8 cellular contexts compared by ENCODE assay signal in genomic region chr19:16197622-16198362, GRCh38. TPM values are rescaled to one million over a fixed set of nuclear protein-coding genes. Genes with fewer than 3 reads are reported as not detected.
DNase-seq lines count a peak whose midpoint lies in the region; ATAC-seq and TF ChIP-seq lines count a peak whose summit lies in the region.

Gene AP1M1 (plus strand): TSS chr19:16197911. CDS start chr19:16198027, 116 bp downstream.

- no peaks in the 10 kb centered on the region for H3K9me3 ChIP-seq in gastroesophageal sphincter

- H3K4me1 ChIP-seq in gastroesophageal sphincter = peaks cover 0 to 37% (median 14%) of the 10 kb centered on the region in 3 donors

- H3K27me3 Mint-ChIP-seq in activated naive CD4-positive, alpha-beta T cell treated with anti-CD3 and anti-CD28 coated beads for 36 hours (ENCODE audit: low read depth) = no peaks in the 10 kb centered on the region

- CTCF ChIA-PET in HEK293T (lab: Yijun Ruan, JAX) = interaction anchor here (0.6 to 0.9 kb wide), 2 partner anchors 12 to 76 kb away, joined by 3 to 6 read pairs; no protein-coding TSS in a partner anchor
- CTCF ChIA-PET in activated naive CD4-positive, alpha-beta T cell treated with anti-CD3 and anti-CD28 coated beads for 36 hours (lab: Charles Lee) = interaction anchor here (0.6 to 4.9 kb wide), 3 partner anchors 12 to 185 kb away, joined by 4 to 30 read pairs (median 4); partner anchors contain the start of gene FAM32A

- no peaks in the 10 kb centered on the region for H3K27me3 ChIP-seq in gastroesophageal sphincter

- peak; percentile 93 for ATAC-seq in gastroesophageal sphincter

- peaks cover 12% of the 10 kb centered on the region for H3K36me3 Mint-ChIP-seq in activated naive CD4-positive, alpha-beta T cell treated with anti-CD3 and anti-CD28 coated beads for 36 hours (ENCODE audit: low read depth)

- H3K36me3 ChIP-seq in gastroesophageal sphincter = peaks cover 0 to 33% of the 10 kb centered on the region in 2 donors

- TF ChIP-seq CTCF in gastroesophageal sphincter (IDR thresholded peaks at IDR 0.05) = no peak

- TF ChIP-seq POLR2A in gastroesophageal sphincter (IDR thresholded peaks at IDR 0.05) = peak in 1 of 2 donors; percentile 50

- peak; percentile 93 for DNase-seq in GF-D8 (lab: John Stamatoyannopoulos, UW)
- peak; percentile 98 for DNase-seq in HEK293T (ENCODE audit: extremely low spot score)
- DNase-seq in MV-4-11 (lab: John Stamatoyannopoulos, UW) = peak; percentile 99
- peak; percentile 95 for DNase-seq in SK-MEL-5 (ENCODE audit: low read depth, low spot score)
- peak; percentile 99 for DNase-seq in activated naive CD4-positive, alpha-beta T cell treated with anti-CD3 and anti-CD28 coated beads for 36 hours
- DNase-seq in non-pigmented ciliary epithelial cell (ENCODE audit: low read depth) = peak; percentile 73
- DNase-seq in superior temporal gyrus (ENCODE audit: extremely low spot score) = peak; percentile 99

- peak within 1 kb of the TSS; percentile 43 to 99 for H3K4me3 ChIP-seq in gastroesophageal sphincter

- H3K9me3 Mint-ChIP-seq in activated naive CD4-positive, alpha-beta T cell treated with anti-CD3 and anti-CD28 coated beads for 36 hours = no peaks in the 10 kb centered on the region

- WGBS in gastroesophageal sphincter (ENCODE audit: low coverage in 1 of 2), 2 donors = 0% methylated on average over 3 of the region's 64 CpGs; no CpG with 5 or more reads in 1 of the 2 donors

- peaks cover 37% of the 10 kb centered on the region for H3K4me1 Mint-ChIP-seq in activated naive CD4-positive, alpha-beta T cell treated with anti-CD3 and anti-CD28 coated beads for 36 hours (ENCODE audit: low read depth)

- H3K27ac Mint-ChIP-seq in activated naive CD4-positive, alpha-beta T cell treated with anti-CD3 and anti-CD28 coated beads for 36 hours = peak within 1 kb of the TSS; percentile 93

- peak within 1 kb of the TSS; percentile 19 to 93 (median 88) for H3K27ac ChIP-seq in gastroesophageal sphincter

- peak within 1 kb of the TSS; percentile 93 for H3K4me3 Mint-ChIP-seq in activated naive CD4-positive, alpha-beta T cell treated with anti-CD3 and anti-CD28 coated beads for 36 hours

- POLR2A ChIA-PET in HEK293T (lab: Yijun Ruan, JAX) = interaction anchor here (0.6 to 2.1 kb wide), 6 partner anchors 9 to 638 kb away, joined by 3 to 16 read pairs (median 5); partner anchors contain the start of genes FAM32A and TPM4

- TF ChIP-seq EP300 in gastroesophageal sphincter (IDR thresholded peaks at IDR 0.05) = no peak

- intact Hi-C loops in activated naive CD4-positive, alpha-beta T cell treated with anti-CD3 and anti-CD28 coated beads for 36 hours (cut with micrococcal nuclease) = loop anchor here (1.0 to 5.0 kb wide), 7 partner anchors 12 to 1073 kb away; partner anchors contain the start of genes C19orf44, CALR3, FAM32A and RAB8A

- in situ Hi-C loops in SK-MEL-5 (cut with HindIII; ENCODE audit: low pct_unique_long_range_greater_than_20kb, low sequenced_read_pairs) = no loop called here

TF ChIP-seq in HEK293T, 16 proteins besides CTCF, POLR2A, EP300 and RAD21:
- TF ChIP-seq L3MBTL2 (conservative IDR thresholded peaks at IDR 0.05) (peak; percentile 53; the same call in 1 of the 2 replicates), FOXA1 (IDR thresholded peaks at IDR 0.05) (no peak), ELF4 (IDR thresholded peaks at IDR 0.05) (peak; percentile 95)

RNA-seq across cellular contexts. Expression of gene AP1M1, which starts in this region (rescaled TPM):
- total RNA-seq in SK-MEL-5 (2014; rRNA removed; shearing (Covaris generic)) = 42.7 and 45.9 TPM in 2 replicates
- polyA plus RNA-seq in SK-MEL-5 (2015; cell fraction: cytosol; rRNA removed) = 78.3 and 98.9 TPM in 2 replicates
- polyA plus RNA-seq in SK-MEL-5 (2015; cell fraction: nucleus; rRNA removed) = 57.7 and 74.1 TPM in 2 replicates
- 100 to 1,000 TPM; 113 to 123 TPM for total RNA-seq in activated naive CD4-positive, alpha-beta T cell treated with anti-CD3 and anti-CD28 coated beads for 36 hours
- 100 to 1,000 TPM in 2 of 4 donors, 10 to 100 TPM in 2; 62.0 to 140 (median 105) TPM for total RNA-seq in gastroesophageal sphincter

Comparison
In these comparisons a context has a peak if more than half of its experiments do, and no peak if none do; other contexts are left out.
1. Peak in every context shown above with its lines: DNase-seq, ATAC-seq, H3K4me3 ChIP-seq and H3K27ac ChIP-seq.